Comparison of ENCODE assay signal across 11 cellular contexts in genomic region chr1:31101147-31101502, GRCh38. TPM values are rescaled to one million over a fixed set of nuclear protein-coding genes. Genes with fewer than 3 reads are reported as not detected.
DNase-seq lines count a peak whose midpoint lies in the region; ATAC-seq and TF ChIP-seq lines count a peak whose summit lies in the region.
"Had no signal": no experiment of that assay in that cellular context is flagged by ENCODE, and none has a peak within 500 bp of the region (broad histone marks: within the 10 kb centered on the region; RNA-seq: fewer than 3 reads in every experiment).

No MANE protein-coding gene starts in this region.

- no peaks in the 10 kb centered on the region for H3K27me3 Mint-ChIP-seq in activated CD8-positive, alpha-beta T cell treated with anti-CD3 and anti-CD28 coated beads, Interleukin-2, amount 10 ng/mL, durations not matched to agents 7 days and 5 days (ENCODE audit: low read depth)
- no peaks in the 10 kb centered on the region for H3K27me3 Mint-ChIP-seq in activated CD4-positive, alpha-beta T cell treated with anti-CD3 and anti-CD28 coated beads, Interleukin-2, amount 10 ng/mL, durations not matched to agents 24 days and 14 days
- H3K27me3 Mint-ChIP-seq: CD4-positive, CD25-positive, alpha-beta regulatory T cell; naive thymus-derived CD8-positive, alpha-beta T cell had no signal

- H3K9me3 ChIP-seq in left lung = no peaks in the 10 kb centered on the region
- H3K9me3 ChIP-seq in prostate gland = no peaks in the 10 kb centered on the region

- no peaks in the 10 kb centered on the region for H3K9me3 Mint-ChIP-seq in activated CD8-positive, alpha-beta T cell treated with anti-CD3 and anti-CD28 coated beads, Interleukin-2, amount 10 ng/mL, durations not matched to agents 7 days and 5 days (ENCODE audit: insufficient read depth)
- no peaks in the 10 kb centered on the region for H3K9me3 Mint-ChIP-seq in activated CD4-positive, alpha-beta T cell treated with anti-CD3 and anti-CD28 coated beads, Interleukin-2, amount 10 ng/mL, durations not matched to agents 24 days and 14 days
- H3K9me3 Mint-ChIP-seq: CD4-positive, CD25-positive, alpha-beta regulatory T cell; naive thymus-derived CD8-positive, alpha-beta T cell had no signal

- H3K36me3 ChIP-seq in brain microvascular endothelial cell (replicated peaks) (no peaks in the 10 kb centered on the region), left lung (no peaks in the 10 kb centered on the region), prostate gland (no peaks in the 10 kb centered on the region)

- no peaks in the 10 kb centered on the region for H3K4me1 Mint-ChIP-seq in activated CD8-positive, alpha-beta T cell treated with anti-CD3 and anti-CD28 coated beads, Interleukin-2, amount 10 ng/mL, durations not matched to agents 7 days and 5 days (ENCODE audit: low read depth)
- H3K4me1 Mint-ChIP-seq in activated CD4-positive, alpha-beta T cell treated with anti-CD3 and anti-CD28 coated beads, Interleukin-2, amount 10 ng/mL, durations not matched to agents 24 days and 14 days = no peaks in the 10 kb centered on the region
- H3K4me1 Mint-ChIP-seq: CD4-positive, CD25-positive, alpha-beta regulatory T cell; naive thymus-derived CD8-positive, alpha-beta T cell had no signal

- no peak overlapping the region for H3K4me3 ChIP-seq in NB4 (ENCODE audit: low read depth, low read length)
- H3K4me3 ChIP-seq in brain microvascular endothelial cell (ENCODE audit: low read depth, low read length) = no peak overlapping the region
- no peak overlapping the region for H3K4me3 ChIP-seq in left lung
- H3K4me3 ChIP-seq in prostate gland = no peak overlapping the region

- WGBS in prostate gland = 56% methylated on average over 4 of the region's 4 CpGs

- intact Hi-C loops in left lung (cut with DNase I) = no loop called here
- intact Hi-C loops in activated CD4-positive, alpha-beta T cell treated with anti-CD3 and anti-CD28 coated beads, Interleukin-2, amount 10 ng/mL, durations not matched to agents 24 days and 14 days (cut with micrococcal nuclease) = no loop called here
- intact Hi-C loops in prostate gland (cut with DNase I) = no loop called here

- peak; percentile 53 for DNase-seq in AG08396 (ENCODE audit: low spot score)
- DNase-seq in NB4 (ENCODE audit: low read depth) = peak; percentile 12
- DNase-seq in brain microvascular endothelial cell = peak; percentile 60
- peak in 1 of 2 donors; percentile 41 for DNase-seq in left lung
- no peak for DNase-seq in activated CD8-positive, alpha-beta T cell treated with anti-CD3 and anti-CD28 coated beads, Interleukin-2, amount 10 ng/mL, durations not matched to agents 7 days and 5 days
- DNase-seq in activated effector memory CD4-positive, alpha-beta T cell treated with anti-CD3 and anti-CD28 coated beads, Interleukin-2, amount 50 U/mL, for 16 hours = no peak
- no peak for DNase-seq in activated CD4-positive, alpha-beta T cell treated with anti-CD3 and anti-CD28 coated beads, Interleukin-2, amount 10 ng/mL, durations not matched to agents 24 days and 14 days
- no peak for DNase-seq in prostate gland (ENCODE audit: low spot score)
- DNase-seq: CD4-positive, CD25-positive, alpha-beta regulatory T cell; naive thymus-derived CD8-positive, alpha-beta T cell had no signal

- peak; percentile 69 for ATAC-seq in left lung
- no peak for ATAC-seq in activated CD8-positive, alpha-beta T cell treated with anti-CD3 and anti-CD28 coated beads, Interleukin-2, amount 10 ng/mL, durations not matched to agents 7 days and 5 days
- ATAC-seq: naive thymus-derived CD8-positive, alpha-beta T cell had no signal

- peaks cover 10 to 23% of the 10 kb centered on the region in 2 donors for H3K4me1 ChIP-seq in left lung
- no peaks in the 10 kb centered on the region for H3K4me1 ChIP-seq in prostate gland (replicated peaks)

- TF ChIP-seq CTCF in NB4 (IDR thresholded peaks at IDR 0.05; ENCODE audit: low read depth, low read length) (no peak), brain microvascular endothelial cell (IDR thresholded peaks at IDR 0.05; ENCODE audit: low read depth, low read length, missing control alignments) (no peak), left lung (IDR thresholded peaks at IDR 0.05) (no peak), prostate gland (IDR thresholded peaks at IDR 0.05) (no peak)

- POLR2A ChIA-PET in activated CD8-positive, alpha-beta T cell treated with anti-CD3 and anti-CD28 coated beads, Interleukin-2, amount 10 ng/mL, durations not matched to agents 7 days and 5 days (lab: Charles Lee) = no interaction called here

- H3K27me3 ChIP-seq in brain microvascular endothelial cell (replicated peaks) = no peaks in the 10 kb centered on the region
- H3K27me3 ChIP-seq in left lung = no peaks in the 10 kb centered on the region
- no peaks in the 10 kb centered on the region for H3K27me3 ChIP-seq in prostate gland (replicated peaks; ENCODE audit: insufficient read depth)

- H3K27ac ChIP-seq in brain microvascular endothelial cell (peak overlapping the region; percentile 23), left lung (peak overlapping the region in 1 of 2 donors; percentile 2), prostate gland (no peak overlapping the region)
- H3K27ac ChIP-seq: KMS-11 had no signal

- H3K36me3 Mint-ChIP-seq in activated CD8-positive, alpha-beta T cell treated with anti-CD3 and anti-CD28 coated beads, Interleukin-2, amount 10 ng/mL, durations not matched to agents 7 days and 5 days (ENCODE audit: low read depth) = no peaks in the 10 kb centered on the region
- H3K36me3 Mint-ChIP-seq in activated CD4-positive, alpha-beta T cell treated with anti-CD3 and anti-CD28 coated beads, Interleukin-2, amount 10 ng/mL, durations not matched to agents 24 days and 14 days (ENCODE audit: low read depth) = no peaks in the 10 kb centered on the region
- H3K36me3 Mint-ChIP-seq: CD4-positive, CD25-positive, alpha-beta regulatory T cell; naive thymus-derived CD8-positive, alpha-beta T cell had no signal

- CTCF ChIA-PET in activated CD8-positive, alpha-beta T cell treated with anti-CD3 and anti-CD28 coated beads, Interleukin-2, amount 10 ng/mL, durations not matched to agents 7 days and 5 days (lab: Charles Lee) = no interaction called here

- TF ChIP-seq POLR2A in NB4 (IDR thresholded peaks at IDR 0.05; ENCODE audit: extremely low read depth, insufficient read length) (no peak), prostate gland (IDR thresholded peaks at IDR 0.05) (no peak)

- no peak overlapping the region for H3K27ac Mint-ChIP-seq in activated CD8-positive, alpha-beta T cell treated with anti-CD3 and anti-CD28 coated beads, Interleukin-2, amount 10 ng/mL, durations not matched to agents 7 days and 5 days
- H3K27ac Mint-ChIP-seq in activated CD4-positive, alpha-beta T cell treated with anti-CD3 and anti-CD28 coated beads, Interleukin-2, amount 10 ng/mL, durations not matched to agents 24 days and 14 days = no peak overlapping the region
- H3K27ac Mint-ChIP-seq: CD4-positive, CD25-positive, alpha-beta regulatory T cell had no signal

- in situ Hi-C loops in brain microvascular endothelial cell (cut with HindIII; ENCODE audit: low pct_ligation_motif_present, low sequenced_read_pairs) = no loop called here

- no peak overlapping the region for H3K4me3 Mint-ChIP-seq in activated CD8-positive, alpha-beta T cell treated with anti-CD3 and anti-CD28 coated beads, Interleukin-2, amount 10 ng/mL, durations not matched to agents 7 days and 5 days
- no peak overlapping the region for H3K4me3 Mint-ChIP-seq in activated CD4-positive, alpha-beta T cell treated with anti-CD3 and anti-CD28 coated beads, Interleukin-2, amount 10 ng/mL, durations not matched to agents 24 days and 14 days
- H3K4me3 Mint-ChIP-seq: CD4-positive, CD25-positive, alpha-beta regulatory T cell; naive thymus-derived CD8-positive, alpha-beta T cell had no signal

RNA-seq across cellular contexts. Expression of gene PUM1, which starts 35.6 kb away (rescaled TPM):
- 100 to 1,000 TPM in 1 of 2 donors, 10 to 100 TPM in 1; 96.7 to 102 TPM for total RNA-seq in left lung
- total RNA-seq in activated CD8-positive, alpha-beta T cell treated with anti-CD3 and anti-CD28 coated beads, Interleukin-2, amount 10 ng/mL, durations not matched to agents 7 days and 5 days = 10 to 100 TPM; 91.0 to 94.9 TPM
- total RNA-seq in activated CD4-positive, alpha-beta T cell treated with anti-CD3 and anti-CD28 coated beads, Interleukin-2, amount 10 ng/mL, durations not matched to agents 24 days and 14 days = 122 and 132 TPM in 2 replicates
- total RNA-seq in prostate gland = 100 to 1,000 TPM in 1 of 2 donors, 10 to 100 TPM in 1; 80.3 to 120 TPM

Comparison
In these comparisons a context has a peak if more than half of its experiments do, and no peak if none do; other contexts are left out.
1. DNase-seq: peak in AG08396 (single experiment), NB4 (single experiment) and brain microvascular endothelial cell (single experiment); none in activated CD8-positive, alpha-beta T cell treated with anti-CD3 and anti-CD28 coated beads, Interleukin-2, amount 10 ng/mL, durations not matched to agents 7 days and 5 days (single experiment), activated effector memory CD4-positive, alpha-beta T cell treated with anti-CD3 and anti-CD28 coated beads, Interleukin-2, amount 50 U/mL, for 16 hours (single experiment), activated CD4-positive, alpha-beta T cell treated with anti-CD3 and anti-CD28 coated beads, Interleukin-2, amount 10 ng/mL, durations not matched to agents 24 days and 14 days (single experiment) and prostate gland (single experiment).